In the genomic region with DNA sequence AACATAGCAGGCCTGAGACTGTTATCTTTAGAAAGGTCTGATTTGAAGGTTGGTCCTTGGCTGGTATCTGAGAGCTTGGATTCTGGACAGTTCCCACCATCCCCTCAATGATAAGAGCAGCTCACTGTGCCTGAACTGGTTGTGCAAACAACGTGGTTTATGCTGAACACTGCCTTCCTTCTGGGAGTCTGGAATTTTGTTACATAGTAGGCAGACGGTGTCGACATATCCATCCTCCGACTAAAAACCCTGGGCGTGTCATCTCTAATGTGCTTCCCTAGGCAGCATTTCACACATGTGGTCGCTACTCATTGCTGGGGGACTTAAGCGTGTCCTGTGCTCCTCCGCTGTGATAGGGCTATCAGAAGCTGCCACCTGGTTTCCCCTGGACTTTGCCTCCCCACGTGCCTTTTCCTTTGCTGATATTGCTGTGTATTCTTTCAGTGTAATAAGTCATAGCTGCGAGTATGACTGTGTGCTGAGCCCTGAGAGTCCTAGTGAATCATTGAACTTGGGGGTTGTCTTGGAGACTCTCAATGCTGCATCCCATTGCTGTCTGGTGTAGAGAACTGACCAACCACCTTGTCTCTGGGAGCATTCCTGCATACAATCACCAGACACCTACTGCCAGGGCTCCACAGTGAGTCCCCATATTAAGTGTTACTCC, we compare ENCODE assay signal across 9 cellular contexts.
DNase-seq lines count a peak whose midpoint lies in the region; ATAC-seq and TF ChIP-seq lines count a peak whose summit lies in the region.
"Had no signal": no experiment of that assay in that cellular context is flagged by ENCODE, and none has a peak within 500 bp of the region (broad histone marks: within the 10 kb centered on the region; RNA-seq: fewer than 3 reads in every experiment).

No MANE protein-coding gene starts in this region.

- peak; percentile 13 for DNase-seq in GM23338 (ENCODE audit: low spot score)
- no peak for DNase-seq in SK-N-SH
- DNase-seq in foreskin fibroblast = peak; percentile 81 to 85
- DNase-seq in stimulated activated naive B cell treated with anti-CD40 and anti-IgM and Interleukin-4, amounts not matched to agents 10 μg/mL and 1 μg/mL and 100 μg/mL, for 72 hours = no peak
- no peak for DNase-seq in NCI-H345 (lab: John Stamatoyannopoulos, UW)
- no peak for DNase-seq in GM13976 (ENCODE audit: low spot score)

- H3K4me2 ChIP-seq in GM23338 (no peak overlapping the region), SK-N-SH (peak overlapping the region; percentile 44; the same call in 1 of the 2 replicates)

- H3K79me2 ChIP-seq in GM23338 (replicated peaks; ENCODE audit: insufficient read depth) = no peaks in the 10 kb centered on the region
- no peaks in the 10 kb centered on the region for H3K79me2 ChIP-seq in SK-N-SH (ENCODE audit: insufficient read depth)

- H3K27me3 ChIP-seq in GM23338 (ENCODE audit: insufficient read depth) (no peaks in the 10 kb centered on the region), SK-N-SH (ENCODE audit: insufficient read depth) (no peaks in the 10 kb centered on the region)

- 58% methylated on average over 10 of the region's 10 CpGs for WGBS in SK-N-SH (ENCODE audit: low lambda C conversion rate)

- TF ChIP-seq CTCF in GM23338 (conservative IDR thresholded peaks at IDR 0.05; ENCODE audit: low read depth in 2 of 2) = no peak
- no peak for TF ChIP-seq CTCF in SK-N-SH (IDR thresholded peaks at IDR 0.05)
- TF ChIP-seq CTCF in foreskin fibroblast (IDR thresholded peaks at IDR 0.05; ENCODE audit: low read depth, low read length) = no peak
- TF ChIP-seq CTCF in GM13976 (IDR thresholded peaks at IDR 0.05; ENCODE audit: borderline replicate concordance, control extremely low read depth, extremely low read depth, insufficient read depth, missing control alignments) = no peak

- H3K4me1 ChIP-seq in GM23338 (ENCODE audit: insufficient read depth) (peaks cover 1% of the 10 kb centered on the region; the same call in 1 of the 2 replicates), SK-N-SH (ENCODE audit: control insufficient read depth in 1 of 2, insufficient read depth in 2 of 2, low read depth in 1 of 2, low read length in 1 of 2) (peaks cover 3 to 11% of the 10 kb centered on the region in 2 experiments; a peak in 2 of 4 replicates)

- peaks cover 9% of the 10 kb centered on the region for H3K4me1 Mint-ChIP-seq in GM23338
- peaks cover 16 to 37% of the 10 kb centered on the region in 2 donors for H3K4me1 Mint-ChIP-seq in stimulated activated naive B cell treated with anti-CD40 and anti-IgM and Interleukin-4, amounts not matched to agents 10 μg/mL and 1 μg/mL and 100 μg/mL, for 72 hours
- H3K4me1 Mint-ChIP-seq: activated naive CD4-positive, alpha-beta T cell treated with anti-CD3 and anti-CD28 coated beads, Interleukin-2, amount 50 U/mL, for 24 hours had no signal

- H3K36me3 ChIP-seq in GM23338 (ENCODE audit: insufficient read depth) = no peaks in the 10 kb centered on the region
- H3K36me3 ChIP-seq in SK-N-SH (replicated peaks in 1 of 2; ENCODE audit: control insufficient read depth in 1 of 2, insufficient read depth in 2 of 2, low read length in 1 of 2) = no peaks in the 10 kb centered on the region

- H3K9ac ChIP-seq in SK-N-SH = peak overlapping the region; percentile 48; the same call in 1 of the 2 replicates

- H3K36me3 Mint-ChIP-seq in GM23338 (ENCODE audit: low read depth) = no peaks in the 10 kb centered on the region
- H3K36me3 Mint-ChIP-seq in stimulated activated naive B cell treated with anti-CD40 and anti-IgM and Interleukin-4, amounts not matched to agents 10 μg/mL and 1 μg/mL and 100 μg/mL, for 72 hours = no peaks in the 10 kb centered on the region
- H3K36me3 Mint-ChIP-seq: activated naive CD4-positive, alpha-beta T cell treated with anti-CD3 and anti-CD28 coated beads, Interleukin-2, amount 50 U/mL, for 24 hours had no signal

- POLR2A ChIA-PET in SK-N-SH (lab: Yijun Ruan, JAX) = no interaction called here

- no peak overlapping the region for H3K27ac ChIP-seq in GM23338 (ENCODE audit: low read depth)
- peak overlapping the region in 1 of 2 experiments; percentile 65; a peak in 2 of 4 replicates for H3K27ac ChIP-seq in SK-N-SH (ENCODE audit: low read depth in 2 of 2, low read length in 1 of 2)

- in situ Hi-C loops in GM13976 (cut with MboI; ENCODE audit: low sequenced_read_pairs, unreplicated experiment) = no loop called here

- H3K4me3 ChIP-seq in GM23338 (no peak overlapping the region), SK-N-SH (ENCODE audit: low read depth in 2 of 2, low read length in 1 of 2) (no peak overlapping the region), foreskin fibroblast (ENCODE audit: low read depth in 1 of 2, low read length in 2 of 2) (no peak overlapping the region)

- CTCF ChIA-PET in SK-N-SH (lab: Yijun Ruan, JAX) = no interaction called here

- H2AFZ ChIP-seq in GM23338 (no peak overlapping the region), SK-N-SH (ENCODE audit: low read depth) (no peak overlapping the region)

- no peaks in the 10 kb centered on the region for H3K9me3 ChIP-seq in SK-N-SH

- peaks cover 4% of the 10 kb centered on the region for H3K27me3 Mint-ChIP-seq in GM23338 (ENCODE audit: insufficient read depth, low read depth, poor library complexity)
- peaks cover 0 to 1% of the 10 kb centered on the region in 2 donors for H3K27me3 Mint-ChIP-seq in stimulated activated naive B cell treated with anti-CD40 and anti-IgM and Interleukin-4, amounts not matched to agents 10 μg/mL and 1 μg/mL and 100 μg/mL, for 72 hours

- H3K9me3 Mint-ChIP-seq in GM23338 = no peaks in the 10 kb centered on the region
- H3K9me3 Mint-ChIP-seq in stimulated activated naive B cell treated with anti-CD40 and anti-IgM and Interleukin-4, amounts not matched to agents 10 μg/mL and 1 μg/mL and 100 μg/mL, for 72 hours = no peaks in the 10 kb centered on the region
- H3K9me3 Mint-ChIP-seq: activated naive CD4-positive, alpha-beta T cell treated with anti-CD3 and anti-CD28 coated beads, Interleukin-2, amount 50 U/mL, for 24 hours had no signal

- H3K4me3 Mint-ChIP-seq in GM23338 = no peak overlapping the region
- H3K4me3 Mint-ChIP-seq in stimulated activated naive B cell treated with anti-CD40 and anti-IgM and Interleukin-4, amounts not matched to agents 10 μg/mL and 1 μg/mL and 100 μg/mL, for 72 hours = no peak overlapping the region
- H3K4me3 Mint-ChIP-seq: activated naive CD4-positive, alpha-beta T cell treated with anti-CD3 and anti-CD28 coated beads, Interleukin-2, amount 50 U/mL, for 24 hours had no signal

- no peak for TF ChIP-seq EP300 in SK-N-SH (IDR thresholded peaks at IDR 0.05; ENCODE audit: borderline replicate concordance in 1 of 2, low read depth in 1 of 2, low read length in 1 of 2)

- no peak overlapping the region for H3K27ac Mint-ChIP-seq in GM23338
- no peak overlapping the region for H3K27ac Mint-ChIP-seq in stimulated activated naive B cell treated with anti-CD40 and anti-IgM and Interleukin-4, amounts not matched to agents 10 μg/mL and 1 μg/mL and 100 μg/mL, for 72 hours
- H3K27ac Mint-ChIP-seq: activated naive CD4-positive, alpha-beta T cell treated with anti-CD3 and anti-CD28 coated beads, Interleukin-2, amount 50 U/mL, for 24 hours had no signal

- peak; percentile 68 for ATAC-seq in GM23338
- peak; percentile 22 to 50 for ATAC-seq in stimulated activated naive B cell treated with anti-CD40 and anti-IgM and Interleukin-4, amounts not matched to agents 10 μg/mL and 1 μg/mL and 100 μg/mL, for 72 hours (replicated peaks)
- ATAC-seq in GM18909 (IDR thresholded peaks at IDR 0.05; ENCODE audit: poor library complexity, unreplicated experiment) = no peak
- ATAC-seq in GM21737 (IDR thresholded peaks at IDR 0.05; ENCODE audit: unreplicated experiment) = no peak

- no peaks in the 10 kb centered on the region for H3K9me2 ChIP-seq in GM23338 (ENCODE audit: insufficient read depth)
- no peaks in the 10 kb centered on the region for H3K9me2 ChIP-seq in SK-N-SH

- H3F3A ChIP-seq in GM23338 (replicated peaks; ENCODE audit: low read depth) = no peaks in the 10 kb centered on the region
- H3F3A ChIP-seq in SK-N-SH (replicated peaks; ENCODE audit: insufficient read depth) = peaks cover 12% of the 10 kb centered on the region

- TF ChIP-seq RAD21 in SK-N-SH (IDR thresholded peaks at IDR 0.05; ENCODE audit: low read length) = no peak

- H4K20me1 ChIP-seq in GM23338 (replicated peaks; ENCODE audit: insufficient read depth) (no peaks in the 10 kb centered on the region), SK-N-SH (ENCODE audit: insufficient read depth) (no peaks in the 10 kb centered on the region)

TF ChIP-seq in GM23338, 12 proteins besides CTCF, POLR2A, EP300 and RAD21 (continues in another document):
- TF ChIP-seq POLR2AphosphoS5 (IDR thresholded peaks at IDR 0.05; ENCODE audit: low read depth) (no peak), ZNF114 (CRISPR knock-in tag; IDR thresholded peaks at IDR 0.05) (no peak), CREB1 (CRISPR knock-in tag; IDR thresholded peaks at IDR 0.05; ENCODE audit: low read depth) (no peak), STAT1 (IDR thresholded peaks at IDR 0.05; ENCODE audit: unreplicated experiment) (no peak)
- TF ChIP-seq, protein P1, sequence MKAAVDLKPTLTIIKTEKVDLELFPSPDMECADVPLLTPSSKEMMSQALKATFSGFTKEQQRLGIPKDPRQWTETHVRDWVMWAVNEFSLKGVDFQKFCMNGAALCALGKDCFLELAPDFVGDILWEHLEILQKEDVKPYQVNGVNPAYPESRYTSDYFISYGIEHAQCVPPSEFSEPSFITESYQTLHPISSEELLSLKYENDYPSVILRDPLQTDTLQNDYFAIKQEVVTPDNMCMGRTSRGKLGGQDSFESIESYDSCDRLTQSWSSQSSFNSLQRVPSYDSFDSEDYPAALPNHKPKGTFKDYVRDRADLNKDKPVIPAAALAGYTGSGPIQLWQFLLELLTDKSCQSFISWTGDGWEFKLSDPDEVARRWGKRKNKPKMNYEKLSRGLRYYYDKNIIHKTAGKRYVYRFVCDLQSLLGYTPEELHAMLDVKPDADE (IDR thresholded peaks at IDR 0.05) = no peak

TF ChIP-seq in SK-N-SH, 30 proteins besides CTCF, POLR2A, EP300 and RAD21 (continues in another document):
- TF ChIP-seq JUND (IDR thresholded peaks at IDR 0.05) (no peak), ELF1 (IDR thresholded peaks at IDR 0.05) (no peak), RCOR1 (IDR thresholded peaks at IDR 0.05; ENCODE audit: low read length) (no peak), CHD2 (IDR thresholded peaks at IDR 0.05; ENCODE audit: low read length, partially characterized antibody) (no peak), GABPA (IDR thresholded peaks at IDR 0.05; ENCODE audit: low read depth) (no peak), TEAD4 (IDR thresholded peaks at IDR 0.05; ENCODE audit: borderline replicate concordance, insufficient read depth) (no peak), FOXJ3 (CRISPR knock-in tag; IDR thresholded peaks at IDR 0.05) (no peak), POLR2AphosphoS5 (IDR thresholded peaks at IDR 0.05; ENCODE audit: low read depth, low read length) (no peak)

Comparison
In these comparisons a context has a peak if more than half of its experiments do, and no peak if none do; other contexts are left out.
1. ATAC-seq: peak in GM23338 (single experiment) and stimulated activated naive B cell treated with anti-CD40 and anti-IgM and Interleukin-4, amounts not matched to agents 10 μg/mL and 1 μg/mL and 100 μg/mL, for 72 hours (2 of 2); none in GM18909 (single experiment) and GM21737 (single experiment).
2. DNase-seq: peak in GM23338 (single experiment) and foreskin fibroblast (2 of 2); none in SK-N-SH (single experiment), stimulated activated naive B cell treated with anti-CD40 and anti-IgM and Interleukin-4, amounts not matched to agents 10 μg/mL and 1 μg/mL and 100 μg/mL, for 72 hours (single experiment), NCI-H345 (single experiment) and GM13976 (single experiment).